11 cellular contexts compared by ENCODE assay signal in genomic region chr7:51314726-51315125, GRCh38. TPM values are rescaled to one million over a fixed set of nuclear protein-coding genes. Genes with fewer than 3 reads are reported as not detected.
DNase-seq lines count a peak whose midpoint lies in the region; ATAC-seq and TF ChIP-seq lines count a peak whose summit lies in the region.
"Had no signal": no experiment of that assay in that cellular context is flagged by ENCODE, and none has a peak within 500 bp of the region (broad histone marks: within the 10 kb centered on the region; RNA-seq: fewer than 3 reads in every experiment).

No MANE protein-coding gene starts in this region.

- TF ChIP-seq CTCF in esophagus muscularis mucosa (IDR thresholded peaks at IDR 0.05) (no peak), parathyroid adenoma (IDR thresholded peaks at IDR 0.05) (no peak)

- peak overlapping the region; percentile 69 to 90 (median 80) for H3K4me3 ChIP-seq in esophagus muscularis mucosa
- peak overlapping the region; percentile 42 for H3K4me3 ChIP-seq in parathyroid adenoma (ENCODE audit: low read depth, low read length)

- peaks cover 34% of the 10 kb centered on the region for H3K4me1 ChIP-seq in ES-I3 (ENCODE audit: insufficient read depth, low read length)
- peaks cover 0 to 67% (median 62%) of the 10 kb centered on the region in 4 donors for H3K4me1 ChIP-seq in esophagus muscularis mucosa
- H3K4me1 ChIP-seq in parathyroid adenoma = peaks cover 14% of the 10 kb centered on the region

- no peak for ATAC-seq in SK-N-SH treated with all-trans-retinoic acid at 6 μM for 48 hours

- DNase-seq in NCI-H526 (lab: John Stamatoyannopoulos, UW) = peak; percentile 20 to 63
- DNase-seq in esophagus muscularis mucosa (ENCODE audit: extremely low spot score) = no peak
- DNase-seq in cortex of kidney (lab: John Stamatoyannopoulos, UW) = no peak
- DNase-seq in Ammon's horn (ENCODE audit: low spot score) = no peak
- no peak for DNase-seq in EL
- DNase-seq: CD4-positive, CD25-positive, alpha-beta regulatory T cell; cerebellar nuclear complex; foreskin fibroblast had no signal

- peak overlapping the region; percentile 88; the same call in 1 of the 2 replicates for H3K9ac ChIP-seq in ES-I3 (ENCODE audit: low read depth, low read length)
- H3K9ac ChIP-seq in parathyroid adenoma = no peak overlapping the region

- TF ChIP-seq POLR2A in esophagus muscularis mucosa (IDR thresholded peaks at IDR 0.05; ENCODE audit: low read depth) = no peak

- H3K36me3 ChIP-seq in ES-I3 (ENCODE audit: insufficient read depth, low read length) = no peaks in the 10 kb centered on the region
- H3K36me3 ChIP-seq in esophagus muscularis mucosa = no peaks in the 10 kb centered on the region
- H3K36me3 ChIP-seq in parathyroid adenoma (ENCODE audit: control insufficient read depth, insufficient read depth, low read length) = no peaks in the 10 kb centered on the region

- H3K27ac ChIP-seq in esophagus muscularis mucosa (replicated peaks in 1 of 4) = peak overlapping the region; percentile 83 to 89 (median 85)
- peak overlapping the region; percentile 93 for H3K27ac ChIP-seq in parathyroid adenoma

- WGBS in esophagus muscularis mucosa = 55% methylated on average over 4 of the region's 4 CpGs

- H2AFZ ChIP-seq in parathyroid adenoma = no peak overlapping the region

- no peak overlapping the region for H3K4me2 ChIP-seq in parathyroid adenoma (ENCODE audit: low read length)

- peaks cover 23% of the 10 kb centered on the region for H3K79me2 ChIP-seq in parathyroid adenoma

- no peaks in the 10 kb centered on the region for H3K9me3 ChIP-seq in ES-I3 (ENCODE audit: control insufficient read depth, insufficient read depth, low read length)
- no peaks in the 10 kb centered on the region for H3K9me3 ChIP-seq in esophagus muscularis mucosa
- no peaks in the 10 kb centered on the region for H3K9me3 ChIP-seq in parathyroid adenoma (ENCODE audit: control insufficient read depth, low read length)

- intact Hi-C loops in esophagus muscularis mucosa (cut with DNase I) = loop anchor here (10.0 kb wide), 1 partner anchor 650 kb away; no protein-coding TSS in a partner anchor

- H3K27me3 ChIP-seq in esophagus muscularis mucosa (peaks cover 0 to 16% (median 0%) of the 10 kb centered on the region in 4 donors), parathyroid adenoma (ENCODE audit: control insufficient read depth, insufficient read depth, low read length) (no peaks in the 10 kb centered on the region)

- TF ChIP-seq EP300 in esophagus muscularis mucosa (IDR thresholded peaks at IDR 0.05) = no peak

TF ChIP-seq in SK-N-SH treated with all-trans-retinoic acid at 6 μM for 48 hours, 23 proteins besides CTCF, POLR2A, EP300 and RAD21:
- TF ChIP-seq ZFP30 (CRISPR knock-in tag; IDR thresholded peaks at IDR 0.05) (no peak), CSDC2 (CRISPR knock-in tag; IDR thresholded peaks at IDR 0.05) (no peak), BACH2 (CRISPR knock-in tag; IDR thresholded peaks at IDR 0.05; ENCODE audit: borderline replicate concordance) (no peak), ZNF70 (CRISPR knock-in tag; IDR thresholded peaks at IDR 0.05) (no peak), ZFP3 (CRISPR knock-in tag; IDR thresholded peaks at IDR 0.05) (no peak), ZNF565 (CRISPR knock-in tag; conservative IDR thresholded peaks at IDR 0.05; ENCODE audit: low read depth) (no peak), TOX (CRISPR knock-in tag; IDR thresholded peaks at IDR 0.05; ENCODE audit: borderline replicate concordance) (no peak), PPARA (CRISPR knock-in tag; IDR thresholded peaks at IDR 0.05; ENCODE audit: borderline replicate concordance) (no peak), ARNTL (CRISPR knock-in tag; IDR thresholded peaks at IDR 0.05; ENCODE audit: borderline replicate concordance, low read depth) (no peak), ZNF8 (CRISPR knock-in tag; IDR thresholded peaks at IDR 0.05) (no peak), POU6F1 (CRISPR knock-in tag; IDR thresholded peaks at IDR 0.05; ENCODE audit: borderline replicate concordance, low read depth) (no peak), PATZ1 (CRISPR knock-in tag; IDR thresholded peaks at IDR 0.05; ENCODE audit: borderline replicate concordance) (no peak), ZC3H10 (CRISPR knock-in tag; IDR thresholded peaks at IDR 0.05) (no peak), SNAI2 (CRISPR knock-in tag; IDR thresholded peaks at IDR 0.05) (no peak), GLIS3 (CRISPR knock-in tag; IDR thresholded peaks at IDR 0.05) (no peak), RARB (CRISPR knock-in tag; IDR thresholded peaks at IDR 0.05) (no peak)

RNA-seq across cellular contexts. Expression of gene COBL, which starts 1.9 kb away (rescaled TPM):
- 10 to 100 TPM; 29.8 to 51.4 (median 45.9) TPM for total RNA-seq in esophagus muscularis mucosa

Comparison
In these comparisons a context has a peak if more than half of its experiments do, and no peak if none do; other contexts are left out.
1. DNase-seq: peak in NCI-H526 (2 of 2); none in esophagus muscularis mucosa (single experiment), cortex of kidney (single experiment), Ammon's horn (single experiment) and EL (single experiment).